In the genomic region with DNA sequence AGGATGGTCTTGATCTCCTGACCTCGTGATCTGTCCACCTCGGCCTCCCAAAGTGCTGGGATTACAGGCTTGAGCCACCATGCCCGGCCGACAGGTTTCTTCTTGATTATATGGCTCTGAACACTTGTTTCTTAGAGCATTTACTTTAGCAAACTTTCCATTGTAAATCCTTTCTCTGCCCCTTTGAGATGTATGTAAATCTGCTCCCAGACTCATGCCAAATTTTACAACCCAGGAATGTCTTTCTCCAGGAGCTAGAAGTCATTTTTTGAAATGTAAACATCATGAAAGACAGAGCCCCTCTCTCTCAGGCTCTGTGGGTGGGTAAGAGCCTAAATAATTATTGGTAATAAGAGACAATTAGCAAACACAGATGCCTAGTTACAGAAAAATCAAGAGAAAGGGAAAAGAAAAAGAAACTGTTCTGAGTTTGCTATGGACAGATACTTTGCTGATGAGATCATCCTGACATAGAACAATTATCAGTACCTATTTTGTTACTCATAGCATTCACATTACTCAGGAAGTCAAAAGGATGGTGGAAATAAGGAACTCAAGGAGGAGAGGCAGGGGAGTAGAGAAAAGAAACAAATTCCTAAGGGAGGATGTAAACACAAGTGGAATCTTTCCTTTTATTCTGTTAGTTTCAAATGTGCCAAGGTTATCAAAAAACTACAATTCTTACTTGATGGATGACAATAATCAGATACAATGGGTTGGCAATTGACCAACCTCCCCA, we compare ENCODE assay signal across 15 cellular contexts.
DNase-seq lines count a peak whose midpoint lies in the region; ATAC-seq, FAIRE-seq and TF ChIP-seq lines count a peak whose summit lies in the region.
"Had no signal": no experiment of that assay in that cellular context is flagged by ENCODE, and none has a peak within 500 bp of the region (broad histone marks: within the 10 kb centered on the region; RNA-seq: fewer than 3 reads in every experiment).

No MANE protein-coding gene starts in this region.

- H3K4me1 Mint-ChIP-seq in activated T-cell treated with anti-CD3 and anti-CD28 coated beads, Interleukin-2, amount 50 U/mL, for 72 hours (ENCODE audit: low read depth), result no peaks in the 10 kb centered on the region
- H3K4me1 Mint-ChIP-seq: activated CD4-positive, alpha-beta T cell treated with anti-CD3 and anti-CD28 coated beads for 36 hours had no signal

- intact Hi-C loops in endothelial cell of umbilical vein (cut with micrococcal nuclease), result loop anchor here (1.0 kb wide), 2 partner anchors 72 to 84 kb away; no protein-coding TSS in a partner anchor
- intact Hi-C loops in posterior cingulate gyrus (cut with DNase I), result no loop called here

- ATAC-seq in left lobe of liver, result no peak
- no peak for ATAC-seq in activated T-cell treated with anti-CD3 and anti-CD28 coated beads, Interleukin-2, amount 50 U/mL, for 72 hours (replicated peaks in 1 of 2)
- ATAC-seq: activated CD4-positive, alpha-beta T cell treated with anti-CD3 and anti-CD28 coated beads for 36 hours; heart left ventricle had no signal

- peak overlapping the region; percentile 66 for H3K9ac ChIP-seq in endothelial cell of umbilical vein (replicated peaks; ENCODE audit: extremely low read depth, insufficient read depth, low read length)

- dilution Hi-C loops in endothelial cell of umbilical vein (cut with MboI; ENCODE audit: extremely low pct_ligation_motif_present, low sequenced_read_pairs), result no loop called here

- no peak for TF ChIP-seq POLR2A in endothelial cell of umbilical vein (IDR thresholded peaks at IDR 0.05; ENCODE audit: low read depth, low read length)

- no peak overlapping the region for H3K27ac Mint-ChIP-seq in activated T-cell treated with anti-CD3 and anti-CD28 coated beads, Interleukin-2, amount 50 U/mL, for 72 hours
- H3K27ac Mint-ChIP-seq: activated CD4-positive, alpha-beta T cell treated with anti-CD3 and anti-CD28 coated beads for 36 hours; dendritic cell treated with granulocyte-macrophage colony-stimulating factor and Interleukin-4, amounts not matched to agents 40 ng/mL and 50 ng/mL, for 4 days had no signal

- no peak overlapping the region for H3K4me3 ChIP-seq in endothelial cell of umbilical vein (replicated peaks in 1 of 3; ENCODE audit: insufficient read depth in 1 of 3, low read depth in 1 of 3, low read length in 3 of 3)
- H3K4me3 ChIP-seq: heart left ventricle, uterus had no signal

- peak; percentile 87 for FAIRE-seq in endothelial cell of umbilical vein (lab: Jason Lieb, UNC)
- FAIRE-seq: GM12891 had no signal

- H3K36me3 ChIP-seq in endothelial cell of umbilical vein (ENCODE audit: control insufficient read depth in 2 of 2, extremely low read depth in 1 of 2, insufficient read depth in 2 of 2, low read length in 2 of 2), result no peaks in the 10 kb centered on the region
- H3K36me3 ChIP-seq: heart left ventricle, uterus had no signal

- peaks cover 15% of the 10 kb centered on the region for H3K4me1 ChIP-seq in endothelial cell of umbilical vein (ENCODE audit: control insufficient read depth, extremely low read depth, insufficient read depth, low read length)
- H3K4me1 ChIP-seq: heart left ventricle, uterus had no signal

- H3K4me3 Mint-ChIP-seq in activated T-cell treated with anti-CD3 and anti-CD28 coated beads, Interleukin-2, amount 50 U/mL, for 72 hours, result no peak overlapping the region
- H3K4me3 Mint-ChIP-seq: activated CD4-positive, alpha-beta T cell treated with anti-CD3 and anti-CD28 coated beads for 36 hours; dendritic cell treated with granulocyte-macrophage colony-stimulating factor and Interleukin-4, amounts not matched to agents 40 ng/mL and 50 ng/mL, for 4 days had no signal

- no peaks in the 10 kb centered on the region for H3K9me1 ChIP-seq in endothelial cell of umbilical vein (replicated peaks; ENCODE audit: control insufficient read depth, extremely low read depth, insufficient read depth, low read length)

- DNase-seq in COLO829 (ENCODE audit: low spot score) (peak; percentile 93), NCI-H226 (peak; percentile 88), endothelial cell of umbilical vein (ENCODE audit: low read depth, low spot score) (peak; percentile 77), myocyte (ENCODE audit: low read depth) (peak; percentile 12), left lobe of liver (ENCODE audit: low spot score) (no peak), posterior cingulate gyrus (no peak)
- no peak for DNase-seq in stimulated activated CD4-positive, alpha-beta T cell treated with anti-CD3 and anti-CD28 coated beads, Interleukin-15, amount 100 ng/mL, for 24 hours
- no peak for DNase-seq in activated T-cell treated with anti-CD3 and anti-CD28 coated beads, Interleukin-2, amount 50 U/mL, for 72 hours
- DNase-seq: activated CD4-positive, alpha-beta T cell treated with anti-CD3 and anti-CD28 coated beads for 36 hours; activated effector memory CD4-positive, alpha-beta T cell treated with anti-CD3 and anti-CD28 coated beads, Interleukin-2, amount 50 U/mL, for 16 hours; heart left ventricle; NCI-H1436 treated with DMSO at 0.1 percent for 48 hours; uterus had no signal

- H3K27ac ChIP-seq in endothelial cell of umbilical vein (ENCODE audit: insufficient read depth, low read depth, low read length), result peak overlapping the region; percentile 80
- H3K27ac ChIP-seq: heart left ventricle, uterus had no signal

- H3K4me2 ChIP-seq in endothelial cell of umbilical vein (ENCODE audit: insufficient read depth, low read length), result peak overlapping the region; percentile 40

- BruUV-seq in endothelial cell of umbilical vein (replicated peaks; lab: Mats Ljungman, UMichigan), result TSS peak; percentile 94

- no peaks in the 10 kb centered on the region for H4K20me1 ChIP-seq in endothelial cell of umbilical vein (replicated peaks; ENCODE audit: control insufficient read depth, extremely low read depth, insufficient read depth, low read length)

- H3K9me3 Mint-ChIP-seq in activated T-cell treated with anti-CD3 and anti-CD28 coated beads, Interleukin-2, amount 50 U/mL, for 72 hours, result peaks cover 0 to 6% of the 10 kb centered on the region in 2 donors

- H2AFZ ChIP-seq in endothelial cell of umbilical vein (ENCODE audit: low read depth, low read length), result peak overlapping the region; percentile 55

- H3K27me3 Mint-ChIP-seq in activated T-cell treated with anti-CD3 and anti-CD28 coated beads, Interleukin-2, amount 50 U/mL, for 72 hours (ENCODE audit: low read depth), result no peaks in the 10 kb centered on the region
- H3K27me3 Mint-ChIP-seq: dendritic cell treated with granulocyte-macrophage colony-stimulating factor and Interleukin-4, amounts not matched to agents 40 ng/mL and 50 ng/mL, for 4 days had no signal

- no peaks in the 10 kb centered on the region for H3K79me2 ChIP-seq in endothelial cell of umbilical vein (ENCODE audit: control insufficient read depth, insufficient read depth, low read length)

- CTCF ChIA-PET in endothelial cell of umbilical vein (lab: Charles Lee), result no interaction called here

- H3K36me3 Mint-ChIP-seq in activated T-cell treated with anti-CD3 and anti-CD28 coated beads, Interleukin-2, amount 50 U/mL, for 72 hours (ENCODE audit: insufficient read depth in 2 of 2), result no peaks in the 10 kb centered on the region

- no peaks in the 10 kb centered on the region for H3K9me3 ChIP-seq in endothelial cell of umbilical vein (replicated peaks; ENCODE audit: control insufficient read depth, insufficient read depth, low read length)
- H3K9me3 ChIP-seq: heart left ventricle, uterus had no signal

- no peak for TF ChIP-seq CTCF in endothelial cell of umbilical vein (IDR thresholded peaks at IDR 0.05; ENCODE audit: extremely low read depth in 1 of 2, insufficient read depth in 1 of 2, low read depth in 1 of 2, low read length in 2 of 2)

- no peaks in the 10 kb centered on the region for H3K27me3 ChIP-seq in endothelial cell of umbilical vein (ENCODE audit: control insufficient read depth in 2 of 2, insufficient read depth in 2 of 2, low read length in 2 of 2)
- H3K27me3 ChIP-seq: heart left ventricle, uterus had no signal

- POLR2A ChIA-PET in endothelial cell of umbilical vein (lab: Charles Lee), result no interaction called here

TF ChIP-seq in endothelial cell of umbilical vein, 7 proteins besides CTCF, POLR2A, EP300 and RAD21:
- TF ChIP-seq FOS (IDR thresholded peaks at IDR 0.05; ENCODE audit: borderline replicate concordance, insufficient read depth, low read length) (peak; percentile 69), JUN (IDR thresholded peaks at IDR 0.05; ENCODE audit: borderline replicate concordance, insufficient read depth, insufficient read length, low read depth) (peak; percentile 85), MYC (IDR thresholded peaks at IDR 0.05; ENCODE audit: low read depth, low read length) (no peak)

Comparison
In these comparisons a context has a peak if more than half of its experiments do, and no peak if none do; other contexts are left out.
1. DNase-seq: peak in COLO829 (single experiment), NCI-H226 (single experiment), endothelial cell of umbilical vein (single experiment) and myocyte (single experiment); none in stimulated activated CD4-positive, alpha-beta T cell treated with anti-CD3 and anti-CD28 coated beads, Interleukin-15, amount 100 ng/mL, for 24 hours (single experiment), left lobe of liver (single experiment), activated T-cell treated with anti-CD3 and anti-CD28 coated beads, Interleukin-2, amount 50 U/mL, for 72 hours (0 of 2) and posterior cingulate gyrus (0 of 10).